8 cellular contexts compared by ENCODE assay signal in genomic region chr18:3250237-3251107, GRCh38. TPM values are rescaled to one million over a fixed set of nuclear protein-coding genes. Genes with fewer than 3 reads are reported as not detected.
A peak's percentile ranks its signal among the peaks of the same experiment; 100 is the strongest.
DNase-seq lines count a peak whose midpoint lies in the region; TF ChIP-seq lines count a peak whose summit lies in the region.

No MANE protein-coding gene starts in this region.

- no peaks in the 10 kb centered on the region for H3K27me3 ChIP-seq in CD8-positive, alpha-beta memory T cell (ENCODE audit: insufficient read depth, low read length, poor library complexity, severe bottlenecking)
- H3K27me3 ChIP-seq in colonic mucosa: no peaks in the 10 kb centered on the region

- peak overlapping the region; percentile 33 for H3K27ac ChIP-seq in CD8-positive, alpha-beta memory T cell (ENCODE audit: low read depth, low read length)
- H3K27ac ChIP-seq in colonic mucosa: no peak overlapping the region

- in situ Hi-C loops in GM13977 (cut with MboI; ENCODE audit: low pct_unique_long_range_greater_than_20kb, low sequenced_read_pairs, unreplicated experiment): no loop called here

- H3K27me3 Mint-ChIP-seq in CD8-positive, alpha-beta memory T cell: peaks cover 0 to 2% of the 10 kb centered on the region in 2 donors
- no peaks in the 10 kb centered on the region for H3K27me3 Mint-ChIP-seq in nephron progenitor cell (ENCODE audit: low read depth, poor library complexity)

- H3K9me3 Mint-ChIP-seq in CD8-positive, alpha-beta memory T cell: no peaks in the 10 kb centered on the region
- H3K9me3 Mint-ChIP-seq in nephron progenitor cell: peaks cover 4% of the 10 kb centered on the region

- peak overlapping the region; percentile 73 to 97 (median 92) for H3K4me3 Mint-ChIP-seq in CD8-positive, alpha-beta memory T cell
- peak overlapping the region; percentile 65 for H3K4me3 Mint-ChIP-seq in nephron progenitor cell

- H3K27ac Mint-ChIP-seq in CD8-positive, alpha-beta memory T cell: peak overlapping the region; percentile 77 to 97 (median 89)
- H3K27ac Mint-ChIP-seq in nephron progenitor cell: no peak overlapping the region

- DNase-seq in CD8-positive, alpha-beta memory T cell: no peak
- DNase-seq in NCI-H226: peak; percentile 79
- peak; percentile 5 for DNase-seq in colonic mucosa
- no peak for DNase-seq in nephron progenitor cell
- DNase-seq in NCI-H524 (lab: John Stamatoyannopoulos, UW): no peak
- no peak for DNase-seq in SHP77 treated with DMSO at 0.1 percent for 48 hours (lab: John Stamatoyannopoulos, UW)
- DNase-seq in GM13977 (ENCODE audit: low spot score): no peak
- no peak for DNase-seq in GM19238 (ENCODE audit: insufficient read length, low spot score)

- POLR2A ChIA-PET in CD8-positive, alpha-beta memory T cell (lab: Charles Lee): interaction anchor here (0.6 to 8.7 kb wide), 5 partner anchors 10 to 202 kb away, joined by 3 to 134 read pairs (median 4); partner anchors contain the start of gene MYL12B

- H3K4me1 ChIP-seq in CD8-positive, alpha-beta memory T cell (ENCODE audit: insufficient read depth, low read length): peaks cover 60% of the 10 kb centered on the region
- H3K4me1 ChIP-seq in colonic mucosa: no peaks in the 10 kb centered on the region

- no peak overlapping the region for H3K9ac ChIP-seq in colonic mucosa (ENCODE audit: low read depth in 2 of 2, low read length in 2 of 2)

- TF ChIP-seq CTCF in colonic mucosa (IDR thresholded peaks at IDR 0.05) (no peak), nephron progenitor cell (IDR thresholded peaks at IDR 0.05) (no peak), GM13977 (IDR thresholded peaks at IDR 0.05; ENCODE audit: extremely low read depth, insufficient read depth, missing control alignments) (no peak)

- H3K9me3 ChIP-seq in CD8-positive, alpha-beta memory T cell (ENCODE audit: low read length): no peaks in the 10 kb centered on the region
- no peaks in the 10 kb centered on the region for H3K9me3 ChIP-seq in colonic mucosa

- intact Hi-C loops in colonic mucosa (cut with DNase I): no loop called here

- peak overlapping the region; percentile 42 for H3K4me3 ChIP-seq in CD8-positive, alpha-beta memory T cell (ENCODE audit: low read length)
- H3K4me3 ChIP-seq in colonic mucosa: no peak overlapping the region

- H3K36me3 ChIP-seq in CD8-positive, alpha-beta memory T cell (ENCODE audit: insufficient read depth, low read length): peaks cover 33% of the 10 kb centered on the region
- H3K36me3 ChIP-seq in colonic mucosa: no peaks in the 10 kb centered on the region

- H3K36me3 Mint-ChIP-seq in CD8-positive, alpha-beta memory T cell: peaks cover 26 to 63% (median 28%) of the 10 kb centered on the region in 3 donors
- H3K36me3 Mint-ChIP-seq in nephron progenitor cell (ENCODE audit: low read depth): peaks cover 31% of the 10 kb centered on the region

- H3K4me1 Mint-ChIP-seq in CD8-positive, alpha-beta memory T cell: peaks cover 58 to 82% (median 71%) of the 10 kb centered on the region in 3 donors
- peaks cover 29% of the 10 kb centered on the region for H3K4me1 Mint-ChIP-seq in nephron progenitor cell

- CTCF ChIA-PET in CD8-positive, alpha-beta memory T cell (lab: Charles Lee): interaction anchor here (1.5 to 2.2 kb wide), 2 partner anchors 11 to 203 kb away, joined by 3 to 7 read pairs; partner anchors contain the start of gene MYL12B

RNA-seq across cellular contexts. Expression of gene MYL12A, which starts 2.9 kb away (rescaled TPM):
- 100 to 1,000 TPM; 338 to 348 TPM for total RNA-seq in CD8-positive, alpha-beta memory T cell
- polyA plus RNA-seq in CD8-positive, alpha-beta memory T cell: 3,038 TPM
- total RNA-seq in colonic mucosa: 100 to 1,000 TPM; 338 to 537 TPM

RNA-seq across cellular contexts. Expression of gene MYL12B, which starts 11.5 kb away (rescaled TPM):
- 100 to 1,000 TPM; 251 to 252 TPM for total RNA-seq in CD8-positive, alpha-beta memory T cell
- 1,057 TPM for polyA plus RNA-seq in CD8-positive, alpha-beta memory T cell
- 100 to 1,000 TPM; 415 to 575 TPM for total RNA-seq in colonic mucosa

RNA-seq across cellular contexts. Expression of gene MYOM1, which starts 30.7 kb away (rescaled TPM):
- 1 to 10 TPM in 1 of 2 experiments, under 1 TPM in 1; 0.84 to 1.2 TPM for total RNA-seq in CD8-positive, alpha-beta memory T cell
- 0.92 TPM for polyA plus RNA-seq in CD8-positive, alpha-beta memory T cell
- 1 to 10 TPM; 2.8 to 7.9 TPM for total RNA-seq in colonic mucosa

Comparison
In these comparisons a context has a peak if more than half of its experiments do, and no peak if none do; other contexts are left out.
1. DNase-seq: peak in NCI-H226 (single experiment) and colonic mucosa (single experiment); none in CD8-positive, alpha-beta memory T cell (0 of 5), nephron progenitor cell (single experiment), NCI-H524 (0 of 2), SHP77 treated with DMSO at 0.1 percent for 48 hours (single experiment), GM13977 (single experiment) and GM19238 (single experiment).